ENCODE assay signal across 8 cellular contexts in genomic region chr13:96229356-96229755, GRCh38.
DNase-seq lines count a peak whose midpoint lies in the region; FAIRE-seq and TF ChIP-seq lines count a peak whose summit lies in the region.

No MANE protein-coding gene starts in this region.

- no peak overlapping the region for H3K4me3 ChIP-seq in foreskin fibroblast (ENCODE audit: low read depth in 1 of 2, low read length in 2 of 2)

- DNase-seq in Daoy (ENCODE audit: low read depth) (peak; percentile 15), H54 (ENCODE audit: insufficient read length, low spot score) (peak; percentile 3), NCI-H460 (ENCODE audit: extremely low read depth, low read depth) (peak; percentile 5), foreskin fibroblast (no peak), T-helper 1 cell (no peak), germinal center (ENCODE audit: low spot score) (no peak)
- no peak for DNase-seq in activated naive CD4-positive, alpha-beta T cell treated with anti-CD3 and anti-CD28 coated beads, Interleukin-2, amount 50 U/mL, for 16 hours
- DNase-seq in activated CD8-positive, alpha-beta memory T cell treated with anti-CD3 and anti-CD28 coated beads, Interleukin-2, amount 50 U/mL, for 48 hours: no peak

- peak; percentile 4 for TF ChIP-seq CTCF in foreskin fibroblast (IDR thresholded peaks at IDR 0.05; ENCODE audit: low read depth, low read length)

- no peak for TF ChIP-seq POLR2A in H54 (IDR thresholded peaks at IDR 0.05; ENCODE audit: low read depth, low read length)

- peak; percentile 77 for FAIRE-seq in H54 (lab: Jason Lieb, UNC)

Comparison
In these comparisons a context has a peak if more than half of its experiments do, and no peak if none do; other contexts are left out.
1. DNase-seq: peak in Daoy (single experiment), H54 (single experiment) and NCI-H460 (single experiment); none in foreskin fibroblast (0 of 2), T-helper 1 cell (0 of 5), activated naive CD4-positive, alpha-beta T cell treated with anti-CD3 and anti-CD28 coated beads, Interleukin-2, amount 50 U/mL, for 16 hours (single experiment), activated CD8-positive, alpha-beta memory T cell treated with anti-CD3 and anti-CD28 coated beads, Interleukin-2, amount 50 U/mL, for 48 hours (single experiment) and germinal center (single experiment).